Comparison of ENCODE assay signal across 1 cellular context in the genomic region with DNA sequence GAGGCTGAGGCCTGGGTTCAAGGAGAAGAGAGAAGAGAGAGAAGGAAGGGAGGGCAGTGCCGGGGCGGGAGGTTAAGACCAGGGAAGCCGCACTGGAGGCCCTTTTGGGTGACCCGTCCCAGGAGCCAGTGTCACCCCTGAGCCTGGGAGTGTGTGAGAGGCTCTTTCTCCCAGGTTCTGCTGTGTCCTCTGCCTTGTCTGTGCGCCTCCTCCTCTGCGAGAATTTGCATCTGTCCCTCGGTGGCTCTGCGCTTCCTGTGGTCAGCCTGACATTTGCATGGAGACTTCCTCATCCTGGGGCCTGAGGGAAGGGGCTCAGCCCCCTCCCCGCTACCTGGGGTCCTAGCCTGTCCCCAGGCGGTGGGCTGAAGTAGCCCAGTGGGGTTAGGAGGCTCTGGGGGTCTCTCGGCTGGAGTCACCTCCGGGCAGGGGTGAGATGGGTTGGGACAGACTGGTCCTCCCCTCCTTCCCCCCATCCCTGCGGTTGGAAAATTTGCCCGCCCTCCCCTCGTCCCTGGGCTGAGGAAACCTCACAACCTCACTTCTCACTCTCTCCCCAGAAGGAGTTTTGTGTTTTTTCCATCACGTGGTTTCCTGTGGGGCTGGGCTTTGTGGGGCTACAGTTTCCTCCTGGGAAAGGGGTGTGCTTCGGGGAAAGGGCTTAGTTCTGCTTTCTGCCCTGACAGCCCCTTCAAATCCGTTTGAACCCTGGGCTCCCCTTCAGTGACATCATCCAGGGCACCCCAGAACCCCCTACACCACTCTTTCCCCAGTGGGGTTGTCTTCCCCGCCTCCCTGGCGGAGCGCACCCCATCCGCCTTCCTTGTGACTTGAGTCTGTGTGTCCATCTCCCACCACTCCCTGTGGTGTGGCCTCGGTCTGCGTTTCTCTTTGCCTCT.
TF ChIP-seq lines count a peak whose summit lies in the region.

No MANE protein-coding gene starts in this region.

TF ChIP-seq in GM23338, 12 proteins besides CTCF, POLR2A, EP300 and RAD21 (continued from another document):
- no peak for TF ChIP-seq ZNF462 (CRISPR knock-in tag; IDR thresholded peaks at IDR 0.05)
- TF ChIP-seq JUNB (IDR thresholded peaks at IDR 0.05; ENCODE audit: unreplicated experiment), result no peak
- TF ChIP-seq STAT1 (IDR thresholded peaks at IDR 0.05; ENCODE audit: unreplicated experiment), result no peak
- TF ChIP-seq, protein P1, sequence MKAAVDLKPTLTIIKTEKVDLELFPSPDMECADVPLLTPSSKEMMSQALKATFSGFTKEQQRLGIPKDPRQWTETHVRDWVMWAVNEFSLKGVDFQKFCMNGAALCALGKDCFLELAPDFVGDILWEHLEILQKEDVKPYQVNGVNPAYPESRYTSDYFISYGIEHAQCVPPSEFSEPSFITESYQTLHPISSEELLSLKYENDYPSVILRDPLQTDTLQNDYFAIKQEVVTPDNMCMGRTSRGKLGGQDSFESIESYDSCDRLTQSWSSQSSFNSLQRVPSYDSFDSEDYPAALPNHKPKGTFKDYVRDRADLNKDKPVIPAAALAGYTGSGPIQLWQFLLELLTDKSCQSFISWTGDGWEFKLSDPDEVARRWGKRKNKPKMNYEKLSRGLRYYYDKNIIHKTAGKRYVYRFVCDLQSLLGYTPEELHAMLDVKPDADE (IDR thresholded peaks at IDR 0.05), result no peak
TF ChIP-seq in GM23338: peak in this region for 0.
